Comparison of ENCODE assay signal across 14 cellular contexts in the genomic region with DNA sequence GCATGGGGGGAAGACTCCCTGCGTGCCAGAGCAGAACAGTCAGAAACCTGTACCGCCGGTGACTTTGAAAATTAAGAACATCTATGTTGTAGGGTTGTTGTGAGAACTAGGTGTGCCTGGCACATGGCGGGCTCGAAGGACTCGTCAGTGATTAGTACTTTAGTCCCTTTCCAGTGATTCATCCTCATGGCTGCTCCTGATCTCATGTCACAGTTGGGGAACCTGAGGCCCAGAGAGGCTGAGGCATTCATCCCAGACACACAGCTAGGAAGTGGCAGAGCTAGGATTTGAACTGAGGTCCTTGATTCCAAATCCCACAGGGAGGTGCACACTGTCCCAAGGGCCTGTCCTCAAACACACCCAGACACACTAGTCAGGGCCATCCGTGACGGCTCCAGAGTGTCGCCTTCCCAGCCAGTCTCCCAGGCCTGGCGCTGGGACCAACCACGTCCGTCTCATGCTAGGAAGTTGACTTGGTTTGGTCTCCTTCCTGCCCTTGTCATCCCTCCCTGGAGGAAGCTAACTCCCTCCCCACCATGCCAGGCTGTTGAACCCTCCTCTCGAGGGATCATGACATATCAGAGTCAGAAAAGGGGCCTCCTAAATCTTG. TPM values are rescaled to one million over a fixed set of nuclear protein-coding genes. Genes with fewer than 3 reads are reported as not detected.
A peak's percentile ranks its signal among the peaks of the same experiment; 100 is the strongest.
DNase-seq lines count a peak whose midpoint lies in the region; ATAC-seq and TF ChIP-seq lines count a peak whose summit lies in the region.
"Had no signal": no experiment of that assay in that cellular context is flagged by ENCODE, and none has a peak within 500 bp of the region (broad histone marks: within the 10 kb centered on the region; RNA-seq: fewer than 3 reads in every experiment).

No MANE protein-coding gene starts in this region.

- intact Hi-C loops in Panc1 (cut with micrococcal nuclease; ENCODE audit: unreplicated experiment) = no loop called here

- no peak for TF ChIP-seq EP300 in gastroesophageal sphincter (IDR thresholded peaks at IDR 0.05)

- no TSS peak for BruUV-seq in Panc1 (replicated peaks; lab: Mats Ljungman, UMichigan)

- no peak overlapping the region for H3K4me3 ChIP-seq in Panc1 (ENCODE audit: low read depth in 2 of 2, low read length in 2 of 2)
- H3K4me3 ChIP-seq in gastroesophageal sphincter = no peak overlapping the region
- H3K4me3 ChIP-seq in urinary bladder (ENCODE audit: low read depth, low read length) = no peak overlapping the region

- TF ChIP-seq POLR2A in gastroesophageal sphincter (IDR thresholded peaks at IDR 0.05) (no peak), erythroblast (IDR thresholded peaks at IDR 0.05; ENCODE audit: low read length) (no peak)

- H3K27ac ChIP-seq in Panc1 (ENCODE audit: low read length) (peak overlapping the region; percentile 94), gastroesophageal sphincter (peak overlapping the region in 3 of 4 donors; percentile 74 to 79 (median 77)), urinary bladder (ENCODE audit: low read depth) (peak overlapping the region; percentile 19)
- H3K27ac ChIP-seq: VCaP had no signal

- peaks cover 76% of the 10 kb centered on the region for H3K4me1 Mint-ChIP-seq in osteocyte (ENCODE audit: unreplicated experiment)

- TF ChIP-seq CTCF in Panc1 (IDR thresholded peaks at IDR 0.05) (no peak), gastroesophageal sphincter (IDR thresholded peaks at IDR 0.05) (no peak), osteocyte (IDR thresholded peaks at IDR 0.05) (no peak)

- 63 to 100% methylated on average over 2 to 6 of the region's 13 CpGs for WGBS in gastroesophageal sphincter (ENCODE audit: low coverage in 1 of 2), 2 donors
- WGBS in urinary bladder = 80% methylated on average over 13 of the region's 13 CpGs

- H3K9me3 Mint-ChIP-seq in osteocyte (ENCODE audit: unreplicated experiment) = no peaks in the 10 kb centered on the region
- H3K9me3 Mint-ChIP-seq: memory B cell had no signal

- H3K27me3 Mint-ChIP-seq in osteocyte (ENCODE audit: unreplicated experiment) = no peaks in the 10 kb centered on the region

- H3K9me3 ChIP-seq in Panc1 (ENCODE audit: control insufficient read depth, insufficient read depth, low read depth, low read length) (no peaks in the 10 kb centered on the region), gastroesophageal sphincter (peaks cover 0 to 3% (median 0%) of the 10 kb centered on the region in 3 donors)

- H3K27ac Mint-ChIP-seq in osteocyte (ENCODE audit: unreplicated experiment) = peak overlapping the region; percentile 87
- H3K27ac Mint-ChIP-seq: memory B cell had no signal

- no peak overlapping the region for H3K4me3 Mint-ChIP-seq in osteocyte (ENCODE audit: unreplicated experiment)
- H3K4me3 Mint-ChIP-seq: memory B cell had no signal

- CTCF ChIA-PET in Panc1 (lab: Charles Lee) = no interaction called here

- in situ Hi-C loops in Panc1 (cut with HindIII; ENCODE audit: low pct_unique_long_range_greater_than_20kb, low sequenced_read_pairs) = no loop called here

- POLR2A ChIA-PET in Panc1 (lab: Charles Lee) = no interaction called here

- H3K4me1 ChIP-seq in Panc1 (ENCODE audit: control insufficient read depth, insufficient read depth, low read length) (peaks cover 92% of the 10 kb centered on the region), gastroesophageal sphincter (peaks cover 0 to 51% (median 30%) of the 10 kb centered on the region in 3 donors), urinary bladder (ENCODE audit: insufficient read depth) (peaks cover 3% of the 10 kb centered on the region)

- no peak for DNase-seq in Panc1 (ENCODE audit: low read depth, low spot score)
- no peak for DNase-seq in osteocyte (ENCODE audit: extremely low spot score, unreplicated experiment)
- no peak for DNase-seq in erythroblast (lab: John Stamatoyannopoulos, UW)
- no peak for DNase-seq in DMS114 treated with DMSO at 0.1 percent for 48 hours (lab: John Stamatoyannopoulos, UW; ENCODE audit: unreplicated experiment)
- DNase-seq: central memory CD4-positive, alpha-beta T cell; NCI-H2171; NK-92 treated with Interleukin-12 subunit alpha and Interleukin-12 subunit beta, amount 100 ng/mL, for 24 hours; stimulated activated CD4-positive, alpha-beta T cell treated with anti-CD3 and anti-CD28 coated beads, Interleukin-2, amount 100 ng/mL, for 24 hours had no signal

- no peak for ATAC-seq in Panc1
- no peak for ATAC-seq in gastroesophageal sphincter
- no peak for ATAC-seq in GM18907 (IDR thresholded peaks at IDR 0.05; ENCODE audit: unreplicated experiment)
- ATAC-seq: SK-N-SH treated with all-trans-retinoic acid at 6 μM for 48 hours had no signal

- no peaks in the 10 kb centered on the region for H3K27me3 ChIP-seq in Panc1 (ENCODE audit: control insufficient read depth, insufficient read depth, low read length)
- no peaks in the 10 kb centered on the region for H3K27me3 ChIP-seq in gastroesophageal sphincter

- H3K36me3 Mint-ChIP-seq in osteocyte (ENCODE audit: unreplicated experiment) = peaks cover 3% of the 10 kb centered on the region
- H3K36me3 Mint-ChIP-seq: memory B cell had no signal

- no peaks in the 10 kb centered on the region for H3K36me3 ChIP-seq in Panc1 (ENCODE audit: control insufficient read depth, insufficient read depth, low read length)
- H3K36me3 ChIP-seq in gastroesophageal sphincter = no peaks in the 10 kb centered on the region
- no peaks in the 10 kb centered on the region for H3K36me3 ChIP-seq in urinary bladder (ENCODE audit: insufficient read depth)

RNA-seq across cellular contexts. Expression of gene SMAD6, which starts 58.4 kb away (rescaled TPM):
- total RNA-seq in Panc1 (2021; ENCODE audit: unreplicated experiment) (45.9 TPM), gastroesophageal sphincter (10 to 100 TPM in 3 of 4 donors, 1 to 10 TPM in 1; 9.9 to 11.2 (median 10.9) TPM), osteocyte (14.6 and 17.5 TPM in 2 replicates), urinary bladder (31.1 TPM)
- 52.1 TPM for polyA plus RNA-seq in Panc1 (2012; ENCODE audit: insufficient read length)
- polyA plus RNA-seq in urinary bladder = 20.1 TPM

Comparison
In these comparisons a context has a peak if more than half of its experiments do, and no peak if none do; other contexts are left out.
1. H3K27ac ChIP-seq: peak in every context shown above with its lines; median percentile 94 in Panc1; 77 in gastroesophageal sphincter; 19 in urinary bladder.